ENCODE assay signal across 9 cellular contexts in the genomic region with DNA sequence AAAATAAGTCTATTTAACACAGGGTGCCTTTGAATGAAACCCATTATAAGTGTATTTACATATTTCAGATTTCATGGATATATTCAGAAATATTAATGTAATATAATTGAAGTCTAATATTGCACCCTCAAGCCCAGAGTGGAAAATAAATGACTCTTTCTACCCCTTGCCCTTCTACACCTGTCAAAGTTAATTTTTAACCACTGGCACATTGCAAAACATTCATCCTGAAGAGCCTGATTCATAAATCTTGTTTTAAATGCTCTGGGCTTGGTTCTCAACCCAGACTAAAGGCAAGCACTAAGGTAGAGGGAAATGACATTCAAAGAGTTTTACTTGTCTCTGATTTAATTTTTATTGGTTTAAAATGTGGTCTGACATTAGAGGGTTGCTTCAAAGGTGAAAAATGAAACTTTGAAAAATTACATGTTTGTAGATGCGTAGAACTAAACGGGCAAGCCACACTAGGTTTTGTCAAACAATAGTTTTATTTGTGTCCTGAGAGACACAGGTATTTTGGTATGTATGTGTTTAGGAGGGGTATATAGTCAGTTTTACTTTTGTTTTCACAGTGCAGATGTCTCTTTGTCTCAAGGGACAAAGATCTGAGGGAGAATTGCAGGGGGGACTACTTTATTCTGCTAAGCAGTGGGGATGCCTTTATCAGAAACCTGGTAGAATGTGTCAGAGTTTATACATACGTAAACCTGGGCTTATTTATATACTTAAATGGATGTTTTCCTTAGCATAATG.
DNase-seq lines count a peak whose midpoint lies in the region; ATAC-seq and TF ChIP-seq lines count a peak whose summit lies in the region.
"Had no signal": no experiment of that assay in that cellular context is flagged by ENCODE, and none has a peak within 500 bp of the region (broad histone marks: within the 10 kb centered on the region; RNA-seq: fewer than 3 reads in every experiment).

No MANE protein-coding gene starts in this region.

- H3K9me2 ChIP-seq in MM.1S (replicated peaks; ENCODE audit: insufficient read depth, low read length), result no peaks in the 10 kb centered on the region

- H3K9me3 ChIP-seq in BLaER1 treated with 17β-estradiol and CSF1 and Interleukin-3, amounts not matched to agents 10 nM and 100 nM (replicated peaks in 1 of 11), result no peaks in the 10 kb centered on the region
- H3K9me3 ChIP-seq in MM.1S (replicated peaks; ENCODE audit: insufficient read depth, low read length) (no peaks in the 10 kb centered on the region), left lung (no peaks in the 10 kb centered on the region), smooth muscle cell (replicated peaks; ENCODE audit: low read depth) (no peaks in the 10 kb centered on the region)

- peaks cover 50 to 75% (median 61%) of the 10 kb centered on the region in 11 experiments for H3K36me3 ChIP-seq in BLaER1 treated with 17β-estradiol and CSF1 and Interleukin-3, amounts not matched to agents 10 nM and 100 nM
- H3K36me3 ChIP-seq in MM.1S (replicated peaks; ENCODE audit: insufficient read depth, low read length) (peaks cover 5% of the 10 kb centered on the region), left lung (peaks cover 0 to 51% of the 10 kb centered on the region in 2 donors), smooth muscle cell (ENCODE audit: low read depth) (peaks cover 4% of the 10 kb centered on the region)

- intact Hi-C loops in left lung (cut with DNase I), result loop anchor here in 1 of 2 donors (5.0 kb wide), 1 partner anchor 177 kb away; no protein-coding TSS in a partner anchor

- 93% methylated on average over 3 of the region's 3 CpGs for WGBS in smooth muscle cell (ENCODE audit: low lambda C conversion rate)

- H3K4me2 ChIP-seq in BLaER1 treated with 17β-estradiol and CSF1 and Interleukin-3, amounts not matched to agents 10 nM and 100 nM, result peak overlapping the region in 7 of 11 experiments; percentile 4 to 57 (median 20); a peak in 10 of 22 replicates
- H3K4me2 ChIP-seq in MM.1S (ENCODE audit: low read depth, low read length) (peak overlapping the region; percentile 93), smooth muscle cell (no peak overlapping the region)

- no peak overlapping the region for H2AFZ ChIP-seq in MM.1S (ENCODE audit: low read length)
- H2AFZ ChIP-seq in smooth muscle cell (ENCODE audit: low read depth), result no peak overlapping the region

- TF ChIP-seq CTCF in MM.1S (IDR thresholded peaks at IDR 0.05; ENCODE audit: low read length) (no peak), left lung (IDR thresholded peaks at IDR 0.05) (no peak), smooth muscle cell (IDR thresholded peaks at IDR 0.05; ENCODE audit: borderline replicate concordance, insufficient read depth, poor library complexity, severe bottlenecking) (no peak)

- H3K4me1 ChIP-seq in BLaER1 treated with 17β-estradiol and CSF1 and Interleukin-3, amounts not matched to agents 10 nM and 100 nM, result peaks cover 29 to 58% (median 51%) of the 10 kb centered on the region in 10 experiments
- H3K4me1 ChIP-seq in MM.1S (ENCODE audit: low read length) (peaks cover 26% of the 10 kb centered on the region), left lung (peaks cover 31 to 71% of the 10 kb centered on the region in 2 donors), smooth muscle cell (ENCODE audit: low read depth) (peaks cover 18% of the 10 kb centered on the region)

- H3K79me2 ChIP-seq in MM.1S (ENCODE audit: low read length) (peaks cover 3% of the 10 kb centered on the region; the same call in 1 of the 2 replicates), smooth muscle cell (ENCODE audit: low read depth) (no peaks in the 10 kb centered on the region)

- H3K27ac ChIP-seq in BLaER1 treated with 17β-estradiol and CSF1 and Interleukin-3, amounts not matched to agents 10 nM and 100 nM, result peak overlapping the region in 1 of 11 experiments; percentile 15; a peak in 3 of 22 replicates
- peak overlapping the region; percentile 31; the same call in 1 of the 2 replicates for H3K27ac ChIP-seq in MM.1S (ENCODE audit: low read length)
- H3K27ac ChIP-seq in left lung, result peak overlapping the region; percentile 51 to 83
- H3K27ac ChIP-seq in smooth muscle cell (ENCODE audit: low read depth), result no peak overlapping the region

- ATAC-seq in GM19455 (IDR thresholded peaks at IDR 0.05; ENCODE audit: unreplicated experiment) (peak; percentile 27), left lung (peak; percentile 30)

- peaks cover 35% of the 10 kb centered on the region for H3F3A ChIP-seq in MM.1S (ENCODE audit: insufficient read depth, low read length)
- H3F3A ChIP-seq in smooth muscle cell (ENCODE audit: low read depth), result peaks cover 7% of the 10 kb centered on the region

- no peak overlapping the region for H3K4me3 ChIP-seq in BLaER1 treated with 17β-estradiol and CSF1 and Interleukin-3, amounts not matched to agents 10 nM and 100 nM
- H3K4me3 ChIP-seq in MM.1S (ENCODE audit: low read length) (peak overlapping the region; percentile 23; the same call in 1 of the 2 replicates), left lung (no peak overlapping the region), smooth muscle cell (no peak overlapping the region)

- peaks cover 49 to 99% (median 73%) of the 10 kb centered on the region in 11 experiments for H4K20me1 ChIP-seq in BLaER1 treated with 17β-estradiol and CSF1 and Interleukin-3, amounts not matched to agents 10 nM and 100 nM
- H4K20me1 ChIP-seq in MM.1S (ENCODE audit: insufficient read depth, low read length), result no peaks in the 10 kb centered on the region
- H4K20me1 ChIP-seq in smooth muscle cell (ENCODE audit: low read depth), result no peaks in the 10 kb centered on the region

- H3K9ac ChIP-seq in BLaER1 treated with 17β-estradiol and CSF1 and Interleukin-3, amounts not matched to agents 10 nM and 100 nM, result peak overlapping the region in 4 of 11 experiments; percentile 4 to 32 (median 19); a peak in 2 of 22 replicates
- peak overlapping the region; percentile 4; the same call in 1 of the 2 replicates for H3K9ac ChIP-seq in MM.1S (ENCODE audit: low read length)
- no peak overlapping the region for H3K9ac ChIP-seq in smooth muscle cell (ENCODE audit: low read depth)

- H3K27me3 ChIP-seq in BLaER1 treated with 17β-estradiol and CSF1 and Interleukin-3, amounts not matched to agents 10 nM and 100 nM, result no peaks in the 10 kb centered on the region
- H3K27me3 ChIP-seq in MM.1S (replicated peaks; ENCODE audit: insufficient read depth, low read length) (no peaks in the 10 kb centered on the region), left lung (no peaks in the 10 kb centered on the region), smooth muscle cell (ENCODE audit: low read depth) (no peaks in the 10 kb centered on the region)

- peak; percentile 62 for DNase-seq in MM.1S
- no peak for DNase-seq in left lung
- DNase-seq in T1000 (lab: John Stamatoyannopoulos, UW), result no peak
- no peak for DNase-seq in smooth muscle cell (lab: John Stamatoyannopoulos, UW; ENCODE audit: unreplicated experiment)
- no peak for DNase-seq in NCI-H1092 treated with DMSO at 0.1 percent for 48 hours (lab: John Stamatoyannopoulos, UW)
- no peak for DNase-seq in G401 (ENCODE audit: low spot score)
- DNase-seq: T-helper 9 cell had no signal

- in situ Hi-C loops in G401 (cut with HindIII; ENCODE audit: low sequenced_read_pairs), result no loop called here
